Comparison of ENCODE assay signal across 28 cellular contexts in the genomic region with DNA sequence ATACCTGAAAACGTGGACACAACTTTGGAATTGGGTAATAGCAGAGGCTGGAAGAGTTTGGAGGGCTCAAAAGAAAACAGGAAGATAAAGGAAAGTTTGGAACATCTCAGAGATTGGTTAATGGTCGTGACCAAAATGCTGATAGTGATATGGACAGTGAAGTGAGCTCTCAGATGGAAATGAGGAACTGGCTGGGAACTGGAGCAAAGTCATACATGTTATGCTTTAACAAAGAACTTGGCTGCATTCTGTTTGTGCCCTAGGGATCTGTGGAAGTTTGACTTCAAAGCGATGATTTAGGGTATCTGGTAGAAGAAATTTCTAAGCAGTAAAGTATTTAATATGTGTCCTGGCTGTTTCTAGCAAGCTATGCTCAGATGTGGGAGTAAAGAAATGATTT.
"Had no signal": no experiment of that assay in that cellular context is flagged by ENCODE, and none has a peak within 500 bp of the region (broad histone marks: within the 10 kb centered on the region; RNA-seq: fewer than 3 reads in every experiment).

No MANE protein-coding gene starts in this region.

- H3K27ac ChIP-seq: ascending aorta, cardiac muscle cell, colonic mucosa, KMS-11, Peyer's patch had no signal

- H3K36me3 ChIP-seq: colonic mucosa, Peyer's patch had no signal

- H3K4me1 ChIP-seq: ascending aorta, colonic mucosa, Peyer's patch had no signal

- H3K27me3 ChIP-seq: ascending aorta, cardiac muscle cell, colonic mucosa, Peyer's patch had no signal

- H3K4me3 ChIP-seq: ascending aorta, cardiac muscle cell, colonic mucosa, Peyer's patch had no signal

- DNase-seq: activated CD4-positive, alpha-beta T cell treated with anti-CD3 and anti-CD28 coated beads, Interleukin-2, amount 10 ng/mL, durations not matched to agents 24 days and 14 days; activated CD4-positive, alpha-beta T cell treated with anti-CD3 and anti-CD28 coated beads, Interleukin-2, amount 50 U/mL, for 4 hours; activated CD8-positive, alpha-beta T cell treated with anti-CD3 and anti-CD28 coated beads for 36 hours; activated effector memory CD4-positive, alpha-beta T cell treated with anti-CD3 and anti-CD28 coated beads, Interleukin-2, amount 50 U/mL, for 16 hours; activated naive CD4-positive, alpha-beta T cell; activated naive CD4-positive, alpha-beta T cell treated with anti-CD3 and anti-CD28 coated beads, Interleukin-2, amount 50 U/mL, for 16 hours; activated naive CD8-positive, alpha-beta T cell treated with anti-CD3 and anti-CD28 coated beads for 36 hours; activated T-cell treated with anti-CD3 and anti-CD28 coated beads, Interleukin-2, amount 50 U/mL, for 1 hour; activated T-cell treated with anti-CD3 and anti-CD28 coated beads, Interleukin-2, amount 50 U/mL, for 72 hours; amniotic stem cell; colonic mucosa; NCI-H1048; NCI-H1105 treated with DMSO at 0.1 percent for 48 hours; NCI-H1436; NCI-H1694; NCI-H1930; NCI-H2081 treated with DMSO at 0.1 percent for 48 hours; NCI-H345; NCI-H524 treated with DMSO at 0.1 percent for 48 hours; PC-3; Peyer's patch; RPMI8226; SHP77 treated with DMSO at 0.1 percent for 48 hours; T1000 had no signal

- H3K4me2 ChIP-seq: KMS-11 had no signal

- ATAC-seq: activated CD8-positive, alpha-beta T cell treated with anti-CD3 and anti-CD28 coated beads for 36 hours; activated T-cell treated with anti-CD3 and anti-CD28 coated beads, Interleukin-2, amount 50 U/mL, for 72 hours; activated T-helper 17 cell treated with anti-CD3 and anti-CD28 coated beads, Interleukin-2, amount 50 U/mL, for 72 hours; PC-3 had no signal

- H3K9me3 ChIP-seq: colonic mucosa, Peyer's patch had no signal

- H3K9ac ChIP-seq: KMS-11 had no signal
